ENCODE assay signal across 13 cellular contexts in genomic region chr3:15390460-15390859, GRCh38.
"Had no signal": no experiment of that assay in that cellular context is flagged by ENCODE, and none has a peak within 500 bp of the region (broad histone marks: within the 10 kb centered on the region; RNA-seq: fewer than 3 reads in every experiment).

No MANE protein-coding gene starts in this region.

- ATAC-seq: T-cell had no signal

- H3K27ac ChIP-seq: epithelial cell of prostate, transverse colon had no signal

- H3K36me3 ChIP-seq: transverse colon had no signal

- H3K27me3 ChIP-seq: dorsolateral prefrontal cortex, transverse colon had no signal

- H3K4me3 ChIP-seq: dorsolateral prefrontal cortex, transverse colon had no signal

- H3K9me3 ChIP-seq: transverse colon had no signal

- DNase-seq: activated CD4-positive, alpha-beta memory T cell treated with anti-CD3 and anti-CD28 coated beads, Interleukin-2, amount 10 ng/mL, durations not matched to agents 7 days and 5 days; activated CD4-positive, alpha-beta T cell treated with anti-CD3 and anti-CD28 coated beads for 48 hours; activated CD4-positive, CD25-positive, alpha-beta regulatory T cell; activated naive CD4-positive, alpha-beta T cell treated with Interleukin-2 at 50 U/mL for 16 hours; activated T-cell treated with anti-CD3 and anti-CD28 coated beads, Interleukin-2, amount 50 U/mL, for 24 hours; central memory CD4-positive, alpha-beta T cell; dorsolateral prefrontal cortex; kidney; stimulated activated naive CD4-positive, alpha-beta T cell; T-cell; T-helper 9 cell; transverse colon had no signal
